ENCODE assay signal across 6 cellular contexts in genomic region chr10:101000602-101000991, GRCh38. TPM values are rescaled to one million over a fixed set of nuclear protein-coding genes. Genes with fewer than 3 reads are reported as not detected.
DNase-seq lines count a peak whose midpoint lies in the region; ATAC-seq and TF ChIP-seq lines count a peak whose summit lies in the region.

No MANE protein-coding gene starts in this region.

- TF ChIP-seq CTCF in HFFc6 (IDR thresholded peaks at IDR 0.05) (no peak), chondrocyte (IDR thresholded peaks at IDR 0.05) (no peak), osteocyte (IDR thresholded peaks at IDR 0.05) (no peak)

- no peaks in the 10 kb centered on the region for H3K9me3 Mint-ChIP-seq in HFFc6
- no peaks in the 10 kb centered on the region for H3K9me3 Mint-ChIP-seq in chondrocyte (ENCODE audit: low read depth)
- no peaks in the 10 kb centered on the region for H3K9me3 Mint-ChIP-seq in osteocyte (ENCODE audit: unreplicated experiment)

- H3K4me3 Mint-ChIP-seq in HFFc6 = peak overlapping the region; percentile 89
- H3K4me3 Mint-ChIP-seq in chondrocyte (ENCODE audit: unreplicated experiment) = peak overlapping the region; percentile 95
- H3K4me3 Mint-ChIP-seq in osteocyte (ENCODE audit: unreplicated experiment) = peak overlapping the region; percentile 77

- no peaks in the 10 kb centered on the region; the same call in none of the 2 replicates for H3K27me3 Mint-ChIP-seq in HFFc6 (ENCODE audit: insufficient read depth)
- no peaks in the 10 kb centered on the region for H3K27me3 Mint-ChIP-seq in chondrocyte (ENCODE audit: low read depth)
- H3K27me3 Mint-ChIP-seq in osteocyte (ENCODE audit: unreplicated experiment) = no peaks in the 10 kb centered on the region

- no peak for ATAC-seq in GM19328 (IDR thresholded peaks at IDR 0.05; ENCODE audit: unreplicated experiment)
- no peak for ATAC-seq in HG03196 (IDR thresholded peaks at IDR 0.05; ENCODE audit: unreplicated experiment)

- H3K27ac Mint-ChIP-seq in HFFc6 (peak overlapping the region; percentile 95), chondrocyte (ENCODE audit: unreplicated experiment) (peak overlapping the region; percentile 94), osteocyte (ENCODE audit: unreplicated experiment) (peak overlapping the region; percentile 89)

- H3K4me1 Mint-ChIP-seq in HFFc6 (ENCODE audit: low read depth) = peaks cover 27% of the 10 kb centered on the region
- H3K4me1 Mint-ChIP-seq in chondrocyte (ENCODE audit: low read depth) = peaks cover 39% of the 10 kb centered on the region
- H3K4me1 Mint-ChIP-seq in osteocyte (ENCODE audit: unreplicated experiment) = peaks cover 32% of the 10 kb centered on the region

- peaks cover 6% of the 10 kb centered on the region; the same call in 1 of the 2 replicates for H3K36me3 Mint-ChIP-seq in HFFc6 (ENCODE audit: low read depth)
- H3K36me3 Mint-ChIP-seq in chondrocyte (ENCODE audit: low read depth) = peaks cover 4% of the 10 kb centered on the region
- H3K36me3 Mint-ChIP-seq in osteocyte (ENCODE audit: unreplicated experiment) = peaks cover 13% of the 10 kb centered on the region

- DNase-seq in HFFc6 = no peak
- no peak for DNase-seq in chondrocyte (ENCODE audit: low spot score)
- DNase-seq in osteocyte (ENCODE audit: extremely low spot score, unreplicated experiment) = no peak
- no peak for DNase-seq in activated gamma-delta T cell treated with Interleukin-2 at 50 U/mL for 16 hours

RNA-seq across cellular contexts. Expression of gene LZTS2, which starts 1.0 kb away (rescaled TPM):
- 10 to 100 TPM; 66.8 to 80.5 (median 74.6) TPM for total RNA-seq in HFFc6 (2021; fragmentation: NEBNext Ultra II Directional; extraction: Animal tissue kit (Norgen Biotek cat#: 25700))
- total RNA-seq in chondrocyte = 58.9 to 80.7 TPM (median 79.4 TPM) in 3 replicates
- total RNA-seq in osteocyte = 69.9 and 72.1 TPM in 2 replicates

RNA-seq across cellular contexts. Expression of gene TWNK, which starts 13.3 kb away (rescaled TPM):
- 1 to 10 TPM; 5.7 to 9.5 (median 7.0) TPM for total RNA-seq in HFFc6 (2021; fragmentation: NEBNext Ultra II Directional; extraction: Animal tissue kit (Norgen Biotek cat#: 25700))
- total RNA-seq in chondrocyte = 4.8 to 6.6 TPM (median 5.4 TPM) in 3 replicates
- total RNA-seq in osteocyte = 7.1 and 7.7 TPM in 2 replicates

RNA-seq across cellular contexts. Expression of gene MRPL43, which starts 13.3 kb away (rescaled TPM):
- 100 to 1,000 TPM; 101 to 120 (median 115) TPM for total RNA-seq in HFFc6 (2021; fragmentation: NEBNext Ultra II Directional; extraction: Animal tissue kit (Norgen Biotek cat#: 25700))
- total RNA-seq in chondrocyte = 54.0 to 74.1 TPM (median 57.3 TPM) in 3 replicates
- 70.5 and 81.6 TPM in 2 replicates for total RNA-seq in osteocyte

RNA-seq across cellular contexts. Expression of gene PDZD7, which starts 30.3 kb away (rescaled TPM):
- total RNA-seq in HFFc6 (2021; fragmentation: NEBNext Ultra II Directional; extraction: Animal tissue kit (Norgen Biotek cat#: 25700)) = 1 to 10 TPM; 1.1 to 1.9 (median 1.2) TPM
- total RNA-seq in chondrocyte (1.4 to 1.8 TPM (median 1.7 TPM) in 3 replicates), osteocyte (1.9 and 2.1 TPM in 2 replicates)

RNA-seq across cellular contexts. Expression of gene SFXN3, which starts 30.4 kb away (rescaled TPM):
- total RNA-seq in HFFc6 (2021; fragmentation: NEBNext Ultra II Directional; extraction: Animal tissue kit (Norgen Biotek cat#: 25700)) = 10 to 100 TPM; 44.1 to 57.4 (median 50.5) TPM
- total RNA-seq in chondrocyte (92.4 to 101 TPM (median 96.9 TPM) in 3 replicates), osteocyte (78.3 and 81.0 TPM in 2 replicates)
